Comparison of ENCODE assay signal across 1 cellular context in the genomic region with DNA sequence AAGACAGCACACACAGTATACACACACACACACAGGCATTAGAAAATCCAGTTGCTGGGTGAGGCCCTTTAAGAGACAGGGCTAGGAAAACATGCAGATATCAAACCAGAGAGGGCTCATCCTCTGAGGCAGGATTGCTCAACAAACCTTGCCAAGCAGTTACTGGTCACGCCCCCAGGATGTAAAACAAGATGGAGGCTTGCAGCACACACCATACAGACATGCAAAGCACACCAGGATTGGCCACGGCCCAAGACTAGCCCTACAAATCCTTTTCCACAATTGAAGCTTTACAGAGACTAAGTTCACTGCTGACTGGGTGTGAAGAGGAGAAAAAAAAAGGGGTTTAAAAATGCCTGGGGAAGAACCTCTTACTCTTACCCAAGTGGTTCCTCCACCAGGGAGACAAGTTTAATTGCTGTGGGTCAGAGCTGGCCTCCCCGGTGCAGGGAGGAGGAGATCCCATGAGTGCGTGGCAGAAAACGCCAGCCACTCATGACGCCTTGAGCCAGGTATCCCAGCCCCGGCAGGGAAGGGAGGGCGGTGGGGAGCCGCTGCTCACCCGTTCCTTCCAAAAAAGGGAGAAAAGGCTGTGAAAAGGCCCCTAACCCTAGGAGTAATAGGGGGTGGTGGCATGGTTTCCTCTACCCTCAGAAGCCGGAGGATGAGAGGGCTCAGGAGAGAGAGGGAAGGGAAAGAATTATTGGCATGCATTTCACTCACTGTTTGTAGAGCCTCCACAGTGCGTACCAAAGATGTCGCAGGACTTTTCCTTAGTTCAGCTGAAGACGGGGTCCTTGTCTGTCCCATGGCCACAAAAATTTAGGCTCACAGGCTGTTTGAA.
TF ChIP-seq lines count a peak whose summit lies in the region.

No MANE protein-coding gene starts in this region.

TF ChIP-seq in GM23338, 12 proteins besides CTCF, POLR2A, EP300 and RAD21 (continued from another document):
- TF ChIP-seq, protein P1, sequence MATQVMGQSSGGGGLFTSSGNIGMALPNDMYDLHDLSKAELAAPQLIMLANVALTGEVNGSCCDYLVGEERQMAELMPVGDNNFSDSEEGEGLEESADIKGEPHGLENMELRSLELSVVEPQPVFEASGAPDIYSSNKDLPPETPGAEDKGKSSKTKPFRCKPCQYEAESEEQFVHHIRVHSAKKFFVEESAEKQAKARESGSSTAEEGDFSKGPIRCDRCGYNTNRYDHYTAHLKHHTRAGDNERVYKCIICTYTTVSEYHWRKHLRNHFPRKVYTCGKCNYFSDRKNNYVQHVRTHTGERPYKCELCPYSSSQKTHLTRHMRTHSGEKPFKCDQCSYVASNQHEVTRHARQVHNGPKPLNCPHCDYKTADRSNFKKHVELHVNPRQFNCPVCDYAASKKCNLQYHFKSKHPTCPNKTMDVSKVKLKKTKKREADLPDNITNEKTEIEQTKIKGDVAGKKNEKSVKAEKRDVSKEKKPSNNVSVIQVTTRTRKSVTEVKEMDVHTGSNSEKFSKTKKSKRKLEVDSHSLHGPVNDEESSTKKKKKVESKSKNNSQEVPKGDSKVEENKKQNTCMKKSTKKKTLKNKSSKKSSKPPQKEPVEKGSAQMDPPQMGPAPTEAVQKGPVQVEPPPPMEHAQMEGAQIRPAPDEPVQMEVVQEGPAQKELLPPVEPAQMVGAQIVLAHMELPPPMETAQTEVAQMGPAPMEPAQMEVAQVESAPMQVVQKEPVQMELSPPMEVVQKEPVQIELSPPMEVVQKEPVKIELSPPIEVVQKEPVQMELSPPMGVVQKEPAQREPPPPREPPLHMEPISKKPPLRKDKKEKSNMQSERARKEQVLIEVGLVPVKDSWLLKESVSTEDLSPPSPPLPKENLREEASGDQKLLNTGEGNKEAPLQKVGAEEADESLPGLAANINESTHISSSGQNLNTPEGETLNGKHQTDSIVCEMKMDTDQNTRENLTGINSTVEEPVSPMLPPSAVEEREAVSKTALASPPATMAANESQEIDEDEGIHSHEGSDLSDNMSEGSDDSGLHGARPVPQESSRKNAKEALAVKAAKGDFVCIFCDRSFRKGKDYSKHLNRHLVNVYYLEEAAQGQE (IDR thresholded peaks at IDR 0.05; ENCODE audit: unreplicated experiment), result no peak
- TF ChIP-seq, protein P2, sequence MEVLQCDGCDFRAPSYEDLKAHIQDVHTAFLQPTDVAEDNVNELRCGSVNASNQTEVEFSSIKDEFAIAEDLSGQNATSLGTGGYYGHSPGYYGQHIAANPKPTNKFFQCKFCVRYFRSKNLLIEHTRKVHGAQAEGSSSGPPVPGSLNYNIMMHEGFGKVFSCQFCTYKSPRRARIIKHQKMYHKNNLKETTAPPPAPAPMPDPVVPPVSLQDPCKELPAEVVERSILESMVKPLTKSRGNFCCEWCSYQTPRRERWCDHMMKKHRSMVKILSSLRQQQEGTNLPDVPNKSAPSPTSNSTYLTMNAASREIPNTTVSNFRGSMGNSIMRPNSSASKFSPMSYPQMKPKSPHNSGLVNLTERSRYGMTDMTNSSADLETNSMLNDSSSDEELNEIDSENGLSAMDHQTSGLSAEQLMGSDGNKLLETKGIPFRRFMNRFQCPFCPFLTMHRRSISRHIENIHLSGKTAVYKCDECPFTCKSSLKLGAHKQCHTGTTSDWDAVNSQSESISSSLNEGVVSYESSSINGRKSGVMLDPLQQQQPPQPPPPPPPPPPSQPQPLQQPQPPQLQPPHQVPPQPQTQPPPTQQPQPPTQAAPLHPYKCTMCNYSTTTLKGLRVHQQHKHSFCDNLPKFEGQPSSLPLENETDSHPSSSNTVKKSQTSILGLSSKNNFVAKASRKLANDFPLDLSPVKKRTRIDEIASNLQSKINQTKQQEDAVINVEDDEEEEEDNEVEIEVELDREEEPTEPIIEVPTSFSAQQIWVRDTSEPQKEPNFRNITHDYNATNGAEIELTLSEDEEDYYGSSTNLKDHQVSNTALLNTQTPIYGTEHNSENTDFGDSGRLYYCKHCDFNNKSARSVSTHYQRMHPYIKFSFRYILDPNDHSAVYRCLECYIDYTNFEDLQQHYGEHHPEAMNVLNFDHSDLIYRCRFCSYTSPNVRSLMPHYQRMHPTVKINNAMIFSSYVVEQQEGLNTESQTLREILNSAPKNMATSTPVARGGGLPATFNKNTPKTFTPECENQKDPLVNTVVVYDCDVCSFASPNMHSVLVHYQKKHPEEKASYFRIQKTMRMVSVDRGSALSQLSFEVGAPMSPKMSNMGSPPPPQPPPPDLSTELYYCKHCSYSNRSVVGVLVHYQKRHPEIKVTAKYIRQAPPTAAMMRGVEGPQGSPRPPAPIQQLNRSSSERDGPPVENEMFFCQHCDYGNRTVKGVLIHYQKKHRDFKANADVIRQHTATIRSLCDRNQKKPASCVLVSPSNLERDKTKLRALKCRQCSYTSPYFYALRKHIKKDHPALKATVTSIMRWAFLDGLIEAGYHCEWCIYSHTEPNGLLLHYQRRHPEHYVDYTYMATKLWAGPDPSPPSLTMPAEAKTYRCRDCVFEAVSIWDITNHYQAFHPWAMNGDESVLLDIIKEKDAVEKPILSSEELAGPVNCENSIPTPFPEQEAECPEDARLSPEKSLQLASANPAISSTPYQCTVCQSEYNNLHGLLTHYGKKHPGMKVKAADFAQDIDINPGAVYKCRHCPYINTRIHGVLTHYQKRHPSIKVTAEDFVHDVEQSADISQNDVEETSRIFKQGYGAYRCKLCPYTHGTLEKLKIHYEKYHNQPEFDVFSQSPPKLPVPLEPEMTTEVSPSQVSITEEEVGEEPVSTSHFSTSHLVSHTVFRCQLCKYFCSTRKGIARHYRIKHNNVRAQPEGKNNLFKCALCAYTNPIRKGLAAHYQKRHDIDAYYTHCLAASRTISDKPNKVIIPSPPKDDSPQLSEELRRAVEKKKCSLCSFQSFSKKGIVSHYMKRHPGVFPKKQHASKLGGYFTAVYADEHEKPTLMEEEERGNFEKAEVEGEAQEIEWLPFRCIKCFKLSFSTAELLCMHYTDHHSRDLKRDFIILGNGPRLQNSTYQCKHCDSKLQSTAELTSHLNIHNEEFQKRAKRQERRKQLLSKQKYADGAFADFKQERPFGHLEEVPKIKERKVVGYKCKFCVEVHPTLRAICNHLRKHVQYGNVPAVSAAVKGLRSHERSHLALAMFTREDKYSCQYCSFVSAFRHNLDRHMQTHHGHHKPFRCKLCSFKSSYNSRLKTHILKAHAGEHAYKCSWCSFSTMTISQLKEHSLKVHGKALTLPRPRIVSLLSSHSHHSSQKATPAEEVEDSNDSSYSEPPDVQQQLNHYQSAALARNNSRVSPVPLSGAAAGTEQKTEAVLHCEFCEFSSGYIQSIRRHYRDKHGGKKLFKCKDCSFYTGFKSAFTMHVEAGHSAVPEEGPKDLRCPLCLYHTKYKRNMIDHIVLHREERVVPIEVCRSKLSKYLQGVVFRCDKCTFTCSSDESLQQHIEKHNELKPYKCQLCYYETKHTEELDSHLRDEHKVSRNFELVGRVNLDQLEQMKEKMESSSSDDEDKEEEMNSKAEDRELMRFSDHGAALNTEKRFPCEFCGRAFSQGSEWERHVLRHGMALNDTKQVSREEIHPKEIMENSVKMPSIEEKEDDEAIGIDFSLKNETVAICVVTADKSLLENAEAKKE (CRISPR knock-in tag; IDR thresholded peaks at IDR 0.05), result no peak
- TF ChIP-seq EZH2 (IDR thresholded peaks at IDR 0.05; ENCODE audit: low read depth, unreplicated experiment) (no peak), JUNB (IDR thresholded peaks at IDR 0.05; ENCODE audit: unreplicated experiment) (no peak), NANOG (IDR thresholded peaks at IDR 0.05; ENCODE audit: borderline replicate concordance) (no peak), ZNF114 (CRISPR knock-in tag; IDR thresholded peaks at IDR 0.05) (no peak)
